ENCODE assay signal across 9 cellular contexts in genomic region chr5:172881691-172882370, GRCh38. TPM values are rescaled to one million over a fixed set of nuclear protein-coding genes. Genes with fewer than 3 reads are reported as not detected.
A peak's percentile ranks its signal among the peaks of the same experiment; 100 is the strongest.
DNase-seq lines count a peak whose midpoint lies in the region; ATAC-seq lines count a peak whose summit lies in the region.
"Had no signal": no experiment of that assay in that cellular context is flagged by ENCODE, and none has a peak within 500 bp of the region (broad histone marks: within the 10 kb centered on the region; RNA-seq: fewer than 3 reads in every experiment).

No MANE protein-coding gene starts in this region.

- peak; percentile 70 for DNase-seq in NK-92 treated with Interleukin-12 subunit alpha and Interleukin-12 subunit beta, amount 100 ng/mL, for 24 hours (lab: John Stamatoyannopoulos, UW)
- DNase-seq in NK-92 (lab: John Stamatoyannopoulos, UW; ENCODE audit: unreplicated experiment) (no peak), T-helper 17 cell (no peak), iris pigment epithelial cell (ENCODE audit: low read depth) (peak; percentile 83), aorta (peak in 1 of 2 donors; percentile 82), kidney glomerular epithelial cell (lab: John Stamatoyannopoulos, UW) (no peak)
- no peak for DNase-seq in effector memory CD4-positive, alpha-beta T cell

- 78 to 85% methylated on average over 8 of the region's 8 CpGs for WGBS in aorta, 2 donors

- no peak overlapping the region for H3K4me3 Mint-ChIP-seq in T-helper 17 cell

- H3K4me1 ChIP-seq in aorta (ENCODE audit: control insufficient read depth in 1 of 2, insufficient read depth in 2 of 2, low read length in 2 of 2) = peaks cover 0 to 3% of the 10 kb centered on the region in 2 donors
- no peaks in the 10 kb centered on the region for H3K4me1 ChIP-seq in effector memory CD4-positive, alpha-beta T cell (ENCODE audit: control insufficient read depth, insufficient read depth, low read length, poor library complexity, severe bottlenecking)

- peak overlapping the region; percentile 37 to 78 for H3K27ac ChIP-seq in aorta (ENCODE audit: low read depth in 1 of 2, low read length in 2 of 2)
- no peak overlapping the region for H3K27ac ChIP-seq in effector memory CD4-positive, alpha-beta T cell (ENCODE audit: insufficient read depth, low read length, poor library complexity, severe bottlenecking)
- H3K27ac ChIP-seq: 22Rv1 had no signal

- H3K27ac Mint-ChIP-seq in T-helper 17 cell = no peak overlapping the region

- H3K4me1 Mint-ChIP-seq in T-helper 17 cell = peaks cover 21% of the 10 kb centered on the region

- peaks cover 12% of the 10 kb centered on the region for H3K36me3 Mint-ChIP-seq in T-helper 17 cell (ENCODE audit: low read depth)

- H3K4me3 ChIP-seq in aorta (ENCODE audit: low read length in 2 of 2) = no peak overlapping the region
- H3K4me3 ChIP-seq in effector memory CD4-positive, alpha-beta T cell (ENCODE audit: insufficient read depth, low read depth, low read length, poor library complexity, severe bottlenecking) = no peak overlapping the region

- ATAC-seq in HG02852 (IDR thresholded peaks at IDR 0.05; ENCODE audit: unreplicated experiment) (peak; percentile 81), T-helper 17 cell (peak; percentile 71), aorta (ENCODE audit: low FRiP score) (no peak)

- H3K9me3 ChIP-seq in T-helper 17 cell (ENCODE audit: control insufficient read depth, low read length, poor library complexity, severe bottlenecking) = no peaks in the 10 kb centered on the region
- no peaks in the 10 kb centered on the region for H3K9me3 ChIP-seq in aorta (ENCODE audit: control insufficient read depth, low read length)
- no peaks in the 10 kb centered on the region for H3K9me3 ChIP-seq in effector memory CD4-positive, alpha-beta T cell (ENCODE audit: control insufficient read depth, low read length)

- H3K36me3 ChIP-seq in aorta (ENCODE audit: control insufficient read depth in 1 of 2, insufficient read depth in 2 of 2, low read length in 1 of 2) = no peaks in the 10 kb centered on the region
- H3K36me3 ChIP-seq in effector memory CD4-positive, alpha-beta T cell (ENCODE audit: control insufficient read depth, insufficient read depth, low read length) = no peaks in the 10 kb centered on the region

- H3K27me3 Mint-ChIP-seq in T-helper 17 cell = no peaks in the 10 kb centered on the region

- no peaks in the 10 kb centered on the region for H3K27me3 ChIP-seq in aorta (ENCODE audit: control insufficient read depth in 1 of 2, insufficient read depth in 2 of 2, low read length in 1 of 2)
- no peaks in the 10 kb centered on the region for H3K27me3 ChIP-seq in effector memory CD4-positive, alpha-beta T cell (replicated peaks; ENCODE audit: control insufficient read depth, insufficient read depth, low read length, poor library complexity, severe bottlenecking)

- intact Hi-C loops in aorta (cut with DNase I) = no loop called here

RNA-seq across cellular contexts. Expression of gene ERGIC1, which starts 47.8 kb away (rescaled TPM):
- total RNA-seq in T-helper 17 cell (10 to 100 TPM; 50.1 to 53.1 TPM), aorta (100 to 1,000 TPM; 135 to 170 TPM)
- 100 to 1,000 TPM; 122 to 125 TPM for polyA plus RNA-seq in aorta

Comparison
In these comparisons a context has a peak if more than half of its experiments do, and no peak if none do; other contexts are left out.
1. DNase-seq: peak in NK-92 treated with Interleukin-12 subunit alpha and Interleukin-12 subunit beta, amount 100 ng/mL, for 24 hours (single experiment) and iris pigment epithelial cell (single experiment); none in NK-92 (single experiment), T-helper 17 cell (0 of 3), effector memory CD4-positive, alpha-beta T cell (0 of 3) and kidney glomerular epithelial cell (single experiment).